Comparison of ENCODE assay signal across 26 cellular contexts in the genomic region with DNA sequence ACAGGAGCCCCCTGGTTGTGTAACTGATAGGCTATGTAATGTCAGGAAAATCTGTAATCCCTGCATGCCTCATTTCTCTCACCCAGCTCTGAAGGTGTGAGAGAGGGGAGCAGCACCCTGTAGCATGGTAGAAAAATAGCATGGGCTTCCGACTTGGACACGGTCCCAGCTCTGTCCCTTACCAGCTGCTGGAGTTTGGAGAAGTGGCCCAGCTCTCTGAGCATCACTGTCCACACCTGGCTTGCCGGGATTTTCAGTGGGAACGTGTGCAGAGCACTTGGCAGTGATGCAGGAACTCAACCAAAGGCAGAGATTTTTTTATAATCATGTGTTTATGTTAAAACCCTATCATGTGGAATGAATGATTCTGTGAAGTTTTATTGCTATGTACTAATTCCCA. TPM values are rescaled to one million over a fixed set of nuclear protein-coding genes. Genes with fewer than 3 reads are reported as not detected.
DNase-seq lines count a peak whose midpoint lies in the region; TF ChIP-seq lines count a peak whose summit lies in the region.
"Had no signal": no experiment of that assay in that cellular context is flagged by ENCODE, and none has a peak within 500 bp of the region (broad histone marks: within the 10 kb centered on the region; RNA-seq: fewer than 3 reads in every experiment).

No MANE protein-coding gene starts in this region.

- H3K4me3 ChIP-seq in dorsolateral prefrontal cortex, result no peak overlapping the region
- H3K4me3 ChIP-seq: BLaER1 treated with 17β-estradiol and CSF1 and Interleukin-3, amounts not matched to agents 10 nM and 100 nM; gastrocnemius medialis; ovary; skin epidermis; stomach; tibial nerve had no signal

- no peak for TF ChIP-seq CTCF in dorsolateral prefrontal cortex (IDR thresholded peaks at IDR 0.05 in 54 of 56, conservative IDR thresholded peaks at IDR 0.05 in 2 of 56; ENCODE audit: low read depth in 1 of 56, partially characterized antibody in 56 of 56)

- no peaks in the 10 kb centered on the region for H3K27me3 ChIP-seq in dorsolateral prefrontal cortex
- H3K27me3 ChIP-seq: BLaER1 treated with 17β-estradiol and CSF1 and Interleukin-3, amounts not matched to agents 10 nM and 100 nM; gastrocnemius medialis; ovary; stomach; tibial nerve had no signal

- H3K27ac ChIP-seq in dorsolateral prefrontal cortex (peak overlapping the region in 48 of 59 donors; percentile 8 to 94 (median 71)), temporal lobe (ENCODE audit: low read depth, low read length) (peak overlapping the region; percentile 66)
- H3K27ac ChIP-seq: 22Rv1; BLaER1 treated with 17β-estradiol and CSF1 and Interleukin-3, amounts not matched to agents 10 nM and 100 nM; gastrocnemius medialis; ovary; skin epidermis; tibial nerve had no signal

- peak; percentile 1 for DNase-seq in NCI-H2107 treated with DMSO at 0.1 percent for 48 hours (lab: John Stamatoyannopoulos, UW; ENCODE audit: unreplicated experiment)
- DNase-seq in NCI-H2107 (lab: John Stamatoyannopoulos, UW), result no peak
- DNase-seq in NCI-H1105 treated with DMSO at 0.1 percent for 48 hours (lab: John Stamatoyannopoulos, UW), result peak; percentile 52
- DNase-seq in dorsolateral prefrontal cortex, result peak in 8 of 10 donors; percentile 33 to 83 (median 62)
- DNase-seq in stimulated activated CD4-positive, alpha-beta T cell treated with anti-CD3 and anti-CD28 coated beads, Interleukin-4, amount 100 ng/mL, for 1 hour, result no peak
- DNase-seq in HUDEP-2 (lab: John Stamatoyannopoulos, UW; ENCODE audit: unreplicated experiment in 76 of 76), result no peak
- DNase-seq in NCI-H748 treated with DMSO at 0.1 percent for 48 hours (lab: John Stamatoyannopoulos, UW), result no peak
- DNase-seq: activated CD8-positive, alpha-beta T cell treated with anti-CD3 and anti-CD28 coated beads for 36 hours; activated naive CD4-positive, alpha-beta T cell treated with anti-CD3 and anti-CD28 coated beads, Interleukin-2, amount 50 U/mL, for 16 hours; amniotic stem cell; COR-L47; gastrocnemius medialis; hippocampal formation; Karpas-422; left cardiac atrium; NCI-H146; NCI-H2171; NCI-H510A treated with DMSO at 0.1 percent for 48 hours; ovary; PC-3; stomach had no signal

- intact Hi-C loops in dorsolateral prefrontal cortex (cut with DNase I), result no loop called here

RNA-seq across cellular contexts. Expression of gene STK35, which starts 34.6 kb away (rescaled TPM):
- total RNA-seq in dorsolateral prefrontal cortex (10 to 100 TPM; 14.9 to 41.4 (median 27.2) TPM), temporal lobe (9.8 TPM)

Comparison
In these comparisons a context has a peak if more than half of its experiments do, and no peak if none do; other contexts are left out.
1. DNase-seq: peak in NCI-H2107 treated with DMSO at 0.1 percent for 48 hours (single experiment), NCI-H1105 treated with DMSO at 0.1 percent for 48 hours (single experiment) and dorsolateral prefrontal cortex (8 of 10); none in NCI-H2107 (single experiment), stimulated activated CD4-positive, alpha-beta T cell treated with anti-CD3 and anti-CD28 coated beads, Interleukin-4, amount 100 ng/mL, for 1 hour (single experiment), HUDEP-2 (0 of 76) and NCI-H748 treated with DMSO at 0.1 percent for 48 hours (single experiment).